ENCODE assay signal across 8 cellular contexts in the genomic region with DNA sequence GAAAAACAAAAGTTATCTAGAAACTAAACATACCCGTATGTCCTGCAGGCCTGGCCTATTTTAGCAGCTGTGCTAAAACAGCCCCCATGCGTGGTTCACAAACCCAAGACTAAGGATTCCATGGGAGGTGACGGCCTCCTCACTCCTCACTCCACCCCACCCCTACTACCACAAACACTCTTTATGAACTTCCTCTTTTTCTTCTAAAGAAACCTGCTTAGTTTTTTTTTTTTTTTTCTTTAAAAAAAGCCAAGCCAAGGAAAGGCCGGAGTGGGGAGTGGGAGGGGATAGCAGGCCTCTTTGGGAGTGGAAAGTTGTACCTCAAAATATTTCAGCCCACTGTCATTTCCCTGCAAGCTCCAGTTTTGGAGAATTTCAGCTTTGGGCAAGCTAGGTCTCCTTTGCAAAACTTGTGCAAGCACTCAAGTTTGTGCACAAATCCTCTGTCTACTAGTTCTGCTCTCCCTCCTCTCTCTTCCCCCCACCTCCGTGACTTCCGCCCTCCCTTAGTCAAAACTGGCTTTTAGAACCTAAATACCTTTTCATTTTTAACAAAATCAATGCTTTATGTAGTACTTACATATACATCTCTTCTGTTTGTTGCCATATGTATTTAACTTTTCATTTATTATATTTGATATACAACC. TPM values are rescaled to one million over a fixed set of nuclear protein-coding genes. Genes with fewer than 3 reads are reported as not detected.
DNase-seq lines count a peak whose midpoint lies in the region; ATAC-seq and TF ChIP-seq lines count a peak whose summit lies in the region.

No MANE protein-coding gene starts in this region.

- H3K36me3 ChIP-seq in BLaER1: no peaks in the 10 kb centered on the region

- peak; percentile 45 for ATAC-seq in GM19397 (IDR thresholded peaks at IDR 0.05; ENCODE audit: unreplicated experiment)
- ATAC-seq in HG03442 (IDR thresholded peaks at IDR 0.05; ENCODE audit: unreplicated experiment): peak; percentile 43
- ATAC-seq in Right ventricle myocardium superior (ENCODE audit: poor library complexity): peak; percentile 60

- TF ChIP-seq CTCF in WI38 (IDR thresholded peaks at IDR 0.05; ENCODE audit: low read depth, low read length): no peak

- H3K9me3 ChIP-seq in BLaER1: no peaks in the 10 kb centered on the region

- H3K27me3 ChIP-seq in BLaER1: no peaks in the 10 kb centered on the region

- peaks cover 28% of the 10 kb centered on the region for H3K4me1 ChIP-seq in BLaER1

- H3K27ac ChIP-seq in BLaER1 (peak overlapping the region; percentile 77; the same call in 1 of the 2 replicates), skin epidermis (peak overlapping the region in 20 of 21 experiments; percentile 84 to 98 (median 92))

- peak overlapping the region; percentile 94 for H3K4me2 ChIP-seq in BLaER1

- H4K20me1 ChIP-seq in BLaER1: no peaks in the 10 kb centered on the region

- H3K4me3 ChIP-seq in BLaER1 (peak overlapping the region; percentile 88), WI38 (ENCODE audit: low read depth, low read length) (peak overlapping the region; percentile 93), skin epidermis (peak overlapping the region; percentile 64 to 93 (median 80))

- intact Hi-C loops in Right ventricle myocardium superior (cut with DNase I): loop anchor here (2.0 kb wide), 1 partner anchor 37 kb away; no protein-coding TSS in a partner anchor

- DNase-seq in Right ventricle myocardium superior (no peak), NCI-H187 (lab: John Stamatoyannopoulos, UW) (no peak), NCI-H2107 (lab: John Stamatoyannopoulos, UW) (no peak)

- peak overlapping the region; percentile 80 for H3K9ac ChIP-seq in BLaER1

RNA-seq across cellular contexts. Expression of a gene that starts 0.5 kb away (rescaled TPM):
- total RNA-seq in Right ventricle myocardium superior: 49.7 TPM
